In genomic region chr19:35959040-35959967, GRCh38 we compare ENCODE assay signal across 8 cellular contexts. TPM values are rescaled to one million over a fixed set of nuclear protein-coding genes. Genes with fewer than 3 reads are reported as not detected.
DNase-seq lines count a peak whose midpoint lies in the region; ATAC-seq and TF ChIP-seq lines count a peak whose summit lies in the region.

No MANE protein-coding gene starts in this region.

- CTCF ChIA-PET in CD8-positive, alpha-beta memory T cell (lab: Charles Lee) = interaction anchor here (0.7 to 1.9 kb wide), 24 partner anchors 9 to 169 kb away, joined by 3 to 13 read pairs (median 4); partner anchors contain the start of genes ALKBH6, POLR2I, SDHAF1 and SYNE4
- CTCF ChIA-PET in RWPE1 (lab: Yijun Ruan, JAX) = interaction anchor here (0.6 to 0.8 kb wide), 2 partner anchors 10 to 267 kb away, joined by 3 to 4 read pairs; no protein-coding TSS in a partner anchor
- CTCF ChIA-PET in Calu3 (lab: Charles Lee) = interaction anchor here (0.6 kb wide), 1 partner anchor 8 kb away, joined by 4 read pairs; no protein-coding TSS in a partner anchor

- TF ChIP-seq CTCF in RWPE1 (conservative IDR thresholded peaks at IDR 0.05; ENCODE audit: low read depth) (peak; percentile 28; the same call in 1 of the 2 replicates), Calu3 (IDR thresholded peaks at IDR 0.05; ENCODE audit: unreplicated experiment) (no peak)

- POLR2A ChIA-PET in CD8-positive, alpha-beta memory T cell (lab: Charles Lee) = interaction anchor here (0.5 to 1.5 kb wide), 4 partner anchors 28 to 1024 kb away, joined by 3 to 6 read pairs (median 4); partner anchors contain the start of gene ALKBH6
- POLR2A ChIA-PET in RWPE1 (lab: Yijun Ruan, JAX; ENCODE audit: low non-redundant PET) = no interaction called here

- DNase-seq in CD8-positive, alpha-beta memory T cell = peak; percentile 74 to 88 (median 78)
- DNase-seq in RWPE1 (ENCODE audit: low spot score) = no peak
- peak; percentile 80 for DNase-seq in activated naive CD4-positive, alpha-beta T cell treated with anti-CD3 and anti-CD28 coated beads, Interleukin-2, amount 50 U/mL, for 16 hours
- DNase-seq in iris pigment epithelial cell (ENCODE audit: low read depth) = peak; percentile 16
- DNase-seq in stimulated activated CD4-positive, alpha-beta T cell treated with anti-CD3 and anti-CD28 coated beads, TNF-alpha, amount 100 ng/mL, for 4 hours (ENCODE audit: low read depth in 3 of 3) = peak; percentile 59 to 90 (median 85)
- no peak for DNase-seq in Calu3

- no TSS peak for BruUV-seq in Calu3 (replicated peaks; lab: Mats Ljungman, UMichigan)

- H3K9me3 Mint-ChIP-seq in CD8-positive, alpha-beta memory T cell = no peaks in the 10 kb centered on the region
- no peaks in the 10 kb centered on the region for H3K9me3 Mint-ChIP-seq in Calu3 (ENCODE audit: low read depth, unreplicated experiment)

- no peak overlapping the region for H3K27ac ChIP-seq in CD8-positive, alpha-beta memory T cell (ENCODE audit: low read depth, low read length)
- H3K27ac ChIP-seq in RWPE1 = no peak overlapping the region

- no peaks in the 10 kb centered on the region for H3K9me3 ChIP-seq in CD8-positive, alpha-beta memory T cell (ENCODE audit: low read length)

- peak overlapping the region; percentile 70 to 89 (median 79) for H3K4me3 Mint-ChIP-seq in CD8-positive, alpha-beta memory T cell
- H3K4me3 Mint-ChIP-seq in Calu3 (ENCODE audit: low read depth, unreplicated experiment) = no peak overlapping the region

- peaks cover 0 to 4% of the 10 kb centered on the region in 2 donors for H3K27me3 Mint-ChIP-seq in CD8-positive, alpha-beta memory T cell
- H3K27me3 Mint-ChIP-seq in Calu3 (ENCODE audit: unreplicated experiment) = peaks cover 72% of the 10 kb centered on the region

- H3K36me3 Mint-ChIP-seq in CD8-positive, alpha-beta memory T cell = no peaks in the 10 kb centered on the region
- H3K36me3 Mint-ChIP-seq in Calu3 (ENCODE audit: insufficient read depth, unreplicated experiment) = no peaks in the 10 kb centered on the region

- ATAC-seq in HG03378 (IDR thresholded peaks at IDR 0.05; ENCODE audit: unreplicated experiment) = no peak
- no peak for ATAC-seq in GM18870 (IDR thresholded peaks at IDR 0.05; ENCODE audit: unreplicated experiment)

- peaks cover 45% of the 10 kb centered on the region for H3K4me1 ChIP-seq in CD8-positive, alpha-beta memory T cell (ENCODE audit: insufficient read depth, low read length)

- H3K4me3 ChIP-seq in CD8-positive, alpha-beta memory T cell (ENCODE audit: low read length) = peak overlapping the region; percentile 36

- peak overlapping the region in 2 of 8 donors; percentile 46 to 48 for H3K27ac Mint-ChIP-seq in CD8-positive, alpha-beta memory T cell
- no peak overlapping the region for H3K27ac Mint-ChIP-seq in Calu3 (ENCODE audit: unreplicated experiment)

- no peaks in the 10 kb centered on the region for H3K27me3 ChIP-seq in CD8-positive, alpha-beta memory T cell (ENCODE audit: insufficient read depth, low read length, poor library complexity, severe bottlenecking)

- intact Hi-C loops in Calu3 (cut with micrococcal nuclease; ENCODE audit: unreplicated experiment) = no loop called here

- H3K36me3 ChIP-seq in CD8-positive, alpha-beta memory T cell (ENCODE audit: insufficient read depth, low read length) = no peaks in the 10 kb centered on the region

- peaks cover 27 to 53% (median 36%) of the 10 kb centered on the region in 3 donors for H3K4me1 Mint-ChIP-seq in CD8-positive, alpha-beta memory T cell
- no peaks in the 10 kb centered on the region for H3K4me1 Mint-ChIP-seq in Calu3 (ENCODE audit: low read depth, unreplicated experiment)

RNA-seq across cellular contexts. Expression of gene LRFN3, which starts 23.1 kb away (rescaled TPM):
- total RNA-seq in CD8-positive, alpha-beta memory T cell = 10 to 100 TPM; 12.4 to 12.5 TPM
- polyA plus RNA-seq in CD8-positive, alpha-beta memory T cell = 3.0 TPM
- 15.2 and 18.5 TPM in 2 replicates for total RNA-seq in Calu3 (2022)

RNA-seq across cellular contexts. Expression of gene SDHAF1, which starts 35.7 kb away (rescaled TPM):
- 10 to 100 TPM; 21.0 to 21.9 TPM for total RNA-seq in CD8-positive, alpha-beta memory T cell
- 54.2 TPM for polyA plus RNA-seq in CD8-positive, alpha-beta memory T cell
- total RNA-seq in Calu3 (2022) = 16.9 and 17.1 TPM in 2 replicates

RNA-seq across cellular contexts. Expression of gene SYNE4, which starts 49.3 kb away (rescaled TPM):
- 1 to 10 TPM; 1.2 to 1.9 TPM for total RNA-seq in CD8-positive, alpha-beta memory T cell
- not detected for polyA plus RNA-seq in CD8-positive, alpha-beta memory T cell
- total RNA-seq in Calu3 (2022) = 19.7 and 23.5 TPM in 2 replicates

RNA-seq across cellular contexts. Expression of gene TYROBP, which starts 51.2 kb away (rescaled TPM):
- total RNA-seq in CD8-positive, alpha-beta memory T cell = 1 to 10 TPM; 6.4 to 6.8 TPM
- polyA plus RNA-seq in CD8-positive, alpha-beta memory T cell = 96.2 TPM
- not detected in 2 replicates for total RNA-seq in Calu3 (2022)

RNA-seq across cellular contexts. Expression of gene ALKBH6, which starts 54.7 kb away (rescaled TPM):
- total RNA-seq in CD8-positive, alpha-beta memory T cell = 10 to 100 TPM; 37.2 to 41.3 TPM
- 21.2 TPM for polyA plus RNA-seq in CD8-positive, alpha-beta memory T cell
- total RNA-seq in Calu3 (2022) = 52.6 and 56.7 TPM in 2 replicates

Comparison
In these comparisons a context has a peak if more than half of its experiments do, and no peak if none do; other contexts are left out.
1. DNase-seq: peak in CD8-positive, alpha-beta memory T cell (5 of 5), activated naive CD4-positive, alpha-beta T cell treated with anti-CD3 and anti-CD28 coated beads, Interleukin-2, amount 50 U/mL, for 16 hours (single experiment), iris pigment epithelial cell (single experiment) and stimulated activated CD4-positive, alpha-beta T cell treated with anti-CD3 and anti-CD28 coated beads, TNF-alpha, amount 100 ng/mL, for 4 hours (3 of 3); none in RWPE1 (single experiment) and Calu3 (single experiment).